Comparison of ENCODE assay signal across 23 cellular contexts in genomic region chr18:36064027-36064808, GRCh38. TPM values are rescaled to one million over a fixed set of nuclear protein-coding genes. Genes with fewer than 3 reads are reported as not detected.
DNase-seq lines count a peak whose midpoint lies in the region; ATAC-seq and TF ChIP-seq lines count a peak whose summit lies in the region.
"Had no signal": no experiment of that assay in that cellular context is flagged by ENCODE, and none has a peak within 500 bp of the region (broad histone marks: within the 10 kb centered on the region; RNA-seq: fewer than 3 reads in every experiment).

No MANE protein-coding gene starts in this region.

- TF ChIP-seq CTCF in GM23338 (conservative IDR thresholded peaks at IDR 0.05; ENCODE audit: low read depth in 2 of 2), result no peak

- H3K4me2 ChIP-seq in BLaER1 (0 out of 2 replicates have a peak overlapping the region, but pooled peaks have one; percentile 14), GM23338 (peak overlapping the region; percentile 18; the same call in 1 of the 2 replicates)

- H3K27me3 Mint-ChIP-seq in GM23338 (ENCODE audit: insufficient read depth, low read depth, poor library complexity) (peaks cover 3% of the 10 kb centered on the region), memory B cell (no peaks in the 10 kb centered on the region)
- no peaks in the 10 kb centered on the region for H3K27me3 Mint-ChIP-seq in activated CD8-positive, alpha-beta T cell treated with anti-CD3 and anti-CD28 coated beads, Interleukin-2, amount 10 ng/mL, durations not matched to agents 7 days and 5 days (ENCODE audit: low read depth)
- H3K27me3 Mint-ChIP-seq in activated T-helper 1 cell treated with anti-CD3 and anti-CD28 coated beads, Interleukin-12 subunit alpha, Interleukin-12 subunit beta, Interleukin-2, Interleukin-4 antibody, amounts not matched to agents 30 ng/mL and 10 ng/mL and 1 ng/mL, durations not matched to agents 14 hours and 24 hours and 36 hours (ENCODE audit: insufficient read depth), result peaks cover 3% of the 10 kb centered on the region
- H3K27me3 Mint-ChIP-seq: CD4-positive, alpha-beta memory T cell; natural killer cell treated with Interleukin-12 subunit alpha and Interleukin-12 subunit beta and Interleukin-15 and Interleukin-18, amount 100 ng/mL, for 72 hours had no signal

- H3K9ac ChIP-seq in BLaER1, result no peak overlapping the region
- H3K9ac ChIP-seq: GM23248 had no signal

- peaks cover 82% of the 10 kb centered on the region for H3K79me2 ChIP-seq in GM23338 (replicated peaks; ENCODE audit: insufficient read depth)

- H3K9me3 Mint-ChIP-seq in GM23338, result no peaks in the 10 kb centered on the region
- H3K9me3 Mint-ChIP-seq in activated CD8-positive, alpha-beta T cell treated with anti-CD3 and anti-CD28 coated beads, Interleukin-2, amount 10 ng/mL, durations not matched to agents 7 days and 5 days (ENCODE audit: insufficient read depth), result no peaks in the 10 kb centered on the region
- no peaks in the 10 kb centered on the region for H3K9me3 Mint-ChIP-seq in memory B cell
- peaks cover 3% of the 10 kb centered on the region for H3K9me3 Mint-ChIP-seq in activated T-helper 1 cell treated with anti-CD3 and anti-CD28 coated beads, Interleukin-12 subunit alpha, Interleukin-12 subunit beta, Interleukin-2, Interleukin-4 antibody, amounts not matched to agents 30 ng/mL and 10 ng/mL and 1 ng/mL, durations not matched to agents 14 hours and 24 hours and 36 hours
- H3K9me3 Mint-ChIP-seq: CD4-positive, alpha-beta memory T cell; natural killer cell treated with Interleukin-12 subunit alpha and Interleukin-12 subunit beta and Interleukin-15 and Interleukin-18, amount 100 ng/mL, for 72 hours; stimulated activated effector memory CD8-positive, alpha-beta T cell treated with anti-CD3 and anti-CD28 coated beads, Interleukin-12 subunit alpha, Interleukin-12 subunit beta, amount 100 ng/mL, for 72 hours had no signal

- POLR2A ChIA-PET in activated CD8-positive, alpha-beta T cell treated with anti-CD3 and anti-CD28 coated beads, Interleukin-2, amount 10 ng/mL, durations not matched to agents 7 days and 5 days (lab: Charles Lee), result interaction anchor here (0.6 to 1.2 kb wide), 3 partner anchors 63 to 92 kb away, joined by 3 to 4 read pairs (median 3); partner anchors contain the start of genes ELP2, RMP24 and SLC39A6

- no peaks in the 10 kb centered on the region for H3K9me2 ChIP-seq in GM23338 (ENCODE audit: insufficient read depth)

- H3K4me3 Mint-ChIP-seq in GM23338 (peak overlapping the region; percentile 33; the same call in 2 of the 3 replicates), memory B cell (no peak overlapping the region)
- no peak overlapping the region for H3K4me3 Mint-ChIP-seq in activated CD8-positive, alpha-beta T cell treated with anti-CD3 and anti-CD28 coated beads, Interleukin-2, amount 10 ng/mL, durations not matched to agents 7 days and 5 days
- no peak overlapping the region for H3K4me3 Mint-ChIP-seq in activated T-helper 1 cell treated with anti-CD3 and anti-CD28 coated beads, Interleukin-12 subunit alpha, Interleukin-12 subunit beta, Interleukin-2, Interleukin-4 antibody, amounts not matched to agents 30 ng/mL and 10 ng/mL and 1 ng/mL, durations not matched to agents 14 hours and 24 hours and 36 hours
- H3K4me3 Mint-ChIP-seq: natural killer cell treated with Interleukin-12 subunit alpha and Interleukin-12 subunit beta and Interleukin-15 and Interleukin-18, amount 100 ng/mL, for 72 hours; stimulated activated effector memory CD8-positive, alpha-beta T cell treated with anti-CD3 and anti-CD28 coated beads, Interleukin-12 subunit alpha, Interleukin-12 subunit beta, amount 100 ng/mL, for 72 hours had no signal

- H4K20me1 ChIP-seq in BLaER1 (peaks cover 57% of the 10 kb centered on the region), GM23338 (replicated peaks; ENCODE audit: insufficient read depth) (peaks cover 57% of the 10 kb centered on the region)

- H3K4me3 ChIP-seq in BLaER1 (no peak overlapping the region), GM23338 (no peak overlapping the region)
- H3K4me3 ChIP-seq: esophagus squamous epithelium, gastroesophageal sphincter, GM23248, tibial nerve had no signal

- no peak overlapping the region for H3K27ac ChIP-seq in BLaER1
- peak overlapping the region; percentile 52; the same call in 1 of the 2 replicates for H3K27ac ChIP-seq in GM23338 (ENCODE audit: low read depth)
- H3K27ac ChIP-seq: esophagus squamous epithelium, gastroesophageal sphincter, GM23248, tibial nerve had no signal

- peak; percentile 48 for DNase-seq in GM23338 (ENCODE audit: low spot score)
- DNase-seq in activated CD8-positive, alpha-beta T cell treated with anti-CD3 and anti-CD28 coated beads, Interleukin-2, amount 10 ng/mL, durations not matched to agents 7 days and 5 days, result no peak
- no peak for DNase-seq in memory B cell (ENCODE audit: low spot score in 2 of 2)
- no peak for DNase-seq in HUDEP-2 (lab: John Stamatoyannopoulos, UW; ENCODE audit: unreplicated experiment in 76 of 76)
- no peak for DNase-seq in left colon
- no peak for DNase-seq in activated T-helper 1 cell treated with anti-CD3 and anti-CD28 coated beads, Interleukin-12 subunit alpha, Interleukin-12 subunit beta, Interleukin-2, Interleukin-4 antibody, amounts not matched to agents 30 ng/mL and 10 ng/mL and 1 ng/mL, durations not matched to agents 14 hours and 24 hours and 36 hours (ENCODE audit: low spot score)
- DNase-seq: activated CD4-positive, alpha-beta T cell treated with anti-CD3 and anti-CD28 coated beads, Interleukin-2, amount 50 U/mL, for 1 hour; activated CD8-positive, alpha-beta memory T cell treated with anti-CD3 and anti-CD28 coated beads, Interleukin-2, amount 50 U/mL, for 48 hours; CD4-positive, alpha-beta memory T cell; central memory CD4-positive, alpha-beta T cell; DMS53; effector CD4-positive, alpha-beta T cell; esophagus squamous epithelium; GM23248; NCI-H1436; NCI-H2171; NCI-H748 treated with DMSO at 0.1 percent for 48 hours had no signal

- no peak overlapping the region for H2AFZ ChIP-seq in GM23338
- H2AFZ ChIP-seq: GM23248 had no signal

- no peaks in the 10 kb centered on the region for H3F3A ChIP-seq in GM23338 (replicated peaks; ENCODE audit: low read depth)

- H3K4me1 Mint-ChIP-seq in GM23338 (peaks cover 34% of the 10 kb centered on the region), memory B cell (peaks cover 37% of the 10 kb centered on the region)
- peaks cover 32% of the 10 kb centered on the region for H3K4me1 Mint-ChIP-seq in activated CD8-positive, alpha-beta T cell treated with anti-CD3 and anti-CD28 coated beads, Interleukin-2, amount 10 ng/mL, durations not matched to agents 7 days and 5 days (ENCODE audit: low read depth)
- H3K4me1 Mint-ChIP-seq in activated T-helper 1 cell treated with anti-CD3 and anti-CD28 coated beads, Interleukin-12 subunit alpha, Interleukin-12 subunit beta, Interleukin-2, Interleukin-4 antibody, amounts not matched to agents 30 ng/mL and 10 ng/mL and 1 ng/mL, durations not matched to agents 14 hours and 24 hours and 36 hours (ENCODE audit: low read depth), result peaks cover 31% of the 10 kb centered on the region

- CTCF ChIA-PET in activated CD8-positive, alpha-beta T cell treated with anti-CD3 and anti-CD28 coated beads, Interleukin-2, amount 10 ng/mL, durations not matched to agents 7 days and 5 days (lab: Charles Lee), result interaction anchor here (1.0 kb wide), 1 partner anchor 46 kb away, joined by 4 read pairs; no protein-coding TSS in a partner anchor

- intact Hi-C loops in left colon (cut with DNase I, micrococcal nuclease), result no loop called here
- intact Hi-C loops in activated T-helper 1 cell treated with anti-CD3 and anti-CD28 coated beads, Interleukin-12 subunit alpha, Interleukin-12 subunit beta, Interleukin-2, Interleukin-4 antibody, amounts not matched to agents 30 ng/mL and 10 ng/mL and 1 ng/mL, durations not matched to agents 14 hours and 24 hours and 36 hours (cut with micrococcal nuclease), result loop anchor here (10.0 kb wide), 1 partner anchor 449 kb away; no protein-coding TSS in a partner anchor

- H3K27ac Mint-ChIP-seq in GM23338 (peak overlapping the region; percentile 57), memory B cell (peak overlapping the region; percentile 72)
- peak overlapping the region; percentile 46 for H3K27ac Mint-ChIP-seq in activated CD8-positive, alpha-beta T cell treated with anti-CD3 and anti-CD28 coated beads, Interleukin-2, amount 10 ng/mL, durations not matched to agents 7 days and 5 days
- no peak overlapping the region for H3K27ac Mint-ChIP-seq in activated T-helper 1 cell treated with anti-CD3 and anti-CD28 coated beads, Interleukin-12 subunit alpha, Interleukin-12 subunit beta, Interleukin-2, Interleukin-4 antibody, amounts not matched to agents 30 ng/mL and 10 ng/mL and 1 ng/mL, durations not matched to agents 14 hours and 24 hours and 36 hours
- H3K27ac Mint-ChIP-seq: stimulated activated effector memory CD8-positive, alpha-beta T cell treated with anti-CD3 and anti-CD28 coated beads, Interleukin-12 subunit alpha, Interleukin-12 subunit beta, amount 100 ng/mL, for 72 hours had no signal

- peaks cover 29% of the 10 kb centered on the region for H3K36me3 ChIP-seq in BLaER1
- H3K36me3 ChIP-seq in GM23338 (ENCODE audit: insufficient read depth), result no peaks in the 10 kb centered on the region
- H3K36me3 ChIP-seq: gastroesophageal sphincter, tibial nerve had no signal

- H3K4me1 ChIP-seq in BLaER1, result peaks cover 27% of the 10 kb centered on the region
- H3K4me1 ChIP-seq in GM23338 (ENCODE audit: insufficient read depth), result peaks cover 16% of the 10 kb centered on the region

- ATAC-seq in GM23338, result peak; percentile 49
- ATAC-seq in activated CD8-positive, alpha-beta T cell treated with anti-CD3 and anti-CD28 coated beads, Interleukin-2, amount 10 ng/mL, durations not matched to agents 7 days and 5 days, result no peak
- ATAC-seq in memory B cell (ENCODE audit: low read depth), result no peak
- no peak for ATAC-seq in HG03565 (IDR thresholded peaks at IDR 0.05; ENCODE audit: unreplicated experiment)
- no peak for ATAC-seq in left colon
- ATAC-seq: gastroesophageal sphincter; natural killer cell treated with Interleukin-12 subunit alpha and Interleukin-12 subunit beta and Interleukin-15 and Interleukin-18, amount 100 ng/mL, for 72 hours; stimulated activated effector memory CD8-positive, alpha-beta T cell treated with anti-CD3 and anti-CD28 coated beads, Interleukin-12 subunit alpha, Interleukin-12 subunit beta, amount 100 ng/mL, for 72 hours had no signal

- H3K27me3 ChIP-seq in BLaER1, result no peaks in the 10 kb centered on the region
- no peaks in the 10 kb centered on the region for H3K27me3 ChIP-seq in GM23338 (ENCODE audit: insufficient read depth)
- H3K27me3 ChIP-seq: esophagus squamous epithelium, gastroesophageal sphincter, tibial nerve had no signal

- H3K9me3 ChIP-seq in BLaER1, result peaks cover 42% of the 10 kb centered on the region
- H3K9me3 ChIP-seq: esophagus squamous epithelium, gastroesophageal sphincter, tibial nerve had no signal

- H3K36me3 Mint-ChIP-seq in GM23338 (ENCODE audit: low read depth) (peaks cover 15% of the 10 kb centered on the region), memory B cell (peaks cover 5% of the 10 kb centered on the region)
- peaks cover 14% of the 10 kb centered on the region for H3K36me3 Mint-ChIP-seq in activated CD8-positive, alpha-beta T cell treated with anti-CD3 and anti-CD28 coated beads, Interleukin-2, amount 10 ng/mL, durations not matched to agents 7 days and 5 days (ENCODE audit: low read depth)
- peaks cover 9% of the 10 kb centered on the region for H3K36me3 Mint-ChIP-seq in activated T-helper 1 cell treated with anti-CD3 and anti-CD28 coated beads, Interleukin-12 subunit alpha, Interleukin-12 subunit beta, Interleukin-2, Interleukin-4 antibody, amounts not matched to agents 30 ng/mL and 10 ng/mL and 1 ng/mL, durations not matched to agents 14 hours and 24 hours and 36 hours (ENCODE audit: low read depth)
- H3K36me3 Mint-ChIP-seq: natural killer cell treated with Interleukin-12 subunit alpha and Interleukin-12 subunit beta and Interleukin-15 and Interleukin-18, amount 100 ng/mL, for 72 hours had no signal

RNA-seq across cellular contexts. Expression of gene RPRD1A, which starts 3.1 kb away (rescaled TPM):
- 155 and 157 TPM in 2 replicates for total RNA-seq in GM23338 (2014; rRNA removed; shearing (Covaris generic))
- polyA plus RNA-seq in GM23338 (2016; fragmentation: Nextera tagmentation; extraction: Ambion mirVana), result 62.7 and 67.9 TPM in 2 replicates
- total RNA-seq in activated CD8-positive, alpha-beta T cell treated with anti-CD3 and anti-CD28 coated beads, Interleukin-2, amount 10 ng/mL, durations not matched to agents 7 days and 5 days, result 10 to 100 TPM; 26.8 to 28.2 TPM
- total RNA-seq in left colon, result 10 to 100 TPM; 32.3 to 32.5 TPM
- total RNA-seq in activated T-helper 1 cell treated with anti-CD3 and anti-CD28 coated beads, Interleukin-12 subunit alpha, Interleukin-12 subunit beta, Interleukin-2, Interleukin-4 antibody, amounts not matched to agents 30 ng/mL and 10 ng/mL and 1 ng/mL, durations not matched to agents 14 hours and 24 hours and 36 hours, result 20.5 and 24.8 TPM in 2 replicates
